8 cellular contexts compared by ENCODE assay signal in the genomic region with DNA sequence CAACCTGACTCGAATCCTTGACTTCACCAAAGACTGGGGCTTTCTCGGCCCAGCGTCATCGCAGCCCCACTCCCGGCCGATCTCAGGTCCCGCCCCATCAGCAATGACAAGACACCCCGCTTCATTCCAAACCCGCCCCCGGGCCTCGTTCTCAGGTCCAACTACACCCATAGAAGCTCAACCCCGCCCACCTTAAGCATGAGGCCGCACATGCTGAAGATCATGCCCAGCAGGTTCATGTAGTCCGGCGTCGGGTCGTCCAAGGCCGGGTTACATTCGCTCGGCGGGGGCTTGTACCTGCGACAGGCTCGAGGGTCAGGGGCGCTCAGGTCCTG. TPM values are rescaled to one million over a fixed set of nuclear protein-coding genes. Genes with fewer than 3 reads are reported as not detected.
DNase-seq lines count a peak whose midpoint lies in the region; ATAC-seq, FAIRE-seq and TF ChIP-seq lines count a peak whose summit lies in the region.

No MANE protein-coding gene starts in this region.

- no peaks in the 10 kb centered on the region for H3K27me3 ChIP-seq in bronchial epithelial cell (ENCODE audit: control insufficient read depth, insufficient read depth, low read length)
- H3K27me3 ChIP-seq in kidney epithelial cell (ENCODE audit: control insufficient read depth, insufficient read depth, low read length), result no peaks in the 10 kb centered on the region

- peaks cover 9% of the 10 kb centered on the region for H3K36me3 ChIP-seq in bronchial epithelial cell (ENCODE audit: control insufficient read depth, insufficient read depth, low read length)
- H3K36me3 ChIP-seq in kidney epithelial cell (ENCODE audit: control insufficient read depth, insufficient read depth, low read length), result peaks cover 2% of the 10 kb centered on the region

- DNase-seq in AG08396 (ENCODE audit: low spot score), result peak; percentile 68
- peak; percentile 51 for DNase-seq in bronchial epithelial cell (ENCODE audit: low read depth)
- DNase-seq in kidney epithelial cell (ENCODE audit: low read depth), result no peak
- DNase-seq in stimulated activated CD4-positive, alpha-beta T cell treated with anti-CD3 and anti-CD28 coated beads, Interleukin-15, amount 100 ng/mL, for 1 hour (ENCODE audit: low read depth in 1 of 2, low spot score in 1 of 2), result peak; percentile 29 to 49
- DNase-seq in superior temporal gyrus (ENCODE audit: extremely low spot score), result no peak

- ATAC-seq in HG03354 (IDR thresholded peaks at IDR 0.05; ENCODE audit: poor library complexity, severe bottlenecking, unreplicated experiment) (peak; percentile 11), HG03045 (IDR thresholded peaks at IDR 0.05; ENCODE audit: unreplicated experiment) (no peak)

- no peak for FAIRE-seq in bronchial epithelial cell (lab: Jason Lieb, UNC)

- TF ChIP-seq CTCF in WI38 (IDR thresholded peaks at IDR 0.05; ENCODE audit: low read depth, low read length), result no peak
- no peak for TF ChIP-seq CTCF in bronchial epithelial cell (IDR thresholded peaks at IDR 0.05; ENCODE audit: insufficient read depth, low read length, severe bottlenecking)
- no peak for TF ChIP-seq CTCF in kidney epithelial cell (IDR thresholded peaks at IDR 0.05; ENCODE audit: insufficient read depth, low read length, poor library complexity, severe bottlenecking)

- H3K4me3 ChIP-seq in WI38 (ENCODE audit: low read depth, low read length), result peak overlapping the region; percentile 95
- peak overlapping the region; percentile 86 for H3K4me3 ChIP-seq in bronchial epithelial cell (ENCODE audit: low read depth, low read length)
- H3K4me3 ChIP-seq in kidney epithelial cell (ENCODE audit: low read depth, low read length), result peak overlapping the region; percentile 71

RNA-seq across cellular contexts. Expression of a gene that starts 2.3 kb away (rescaled TPM):
- total RNA-seq in bronchial epithelial cell (13.8 and 21.1 TPM in 2 replicates), kidney epithelial cell (15.7 and 16.6 TPM in 2 replicates)

RNA-seq across cellular contexts. Expression of a gene that starts 2.4 kb away (rescaled TPM):
- total RNA-seq in bronchial epithelial cell, result 29.8 and 32.1 TPM in 2 replicates
- 92.8 and 141 TPM in 2 replicates for total RNA-seq in kidney epithelial cell

RNA-seq across cellular contexts. Expression of a gene that starts 12.8 kb away (rescaled TPM):
- total RNA-seq in bronchial epithelial cell (47.4 and 94.5 TPM in 2 replicates), kidney epithelial cell (109 and 127 TPM in 2 replicates)

RNA-seq across cellular contexts. Expression of a gene that starts 18.9 kb away (rescaled TPM):
- total RNA-seq in bronchial epithelial cell (not detected in 2 replicates), kidney epithelial cell (not detected in 2 replicates)

RNA-seq across cellular contexts. Expression of a gene that starts 27.5 kb away (rescaled TPM):
- total RNA-seq in bronchial epithelial cell (5.4 and 6.1 TPM in 2 replicates), kidney epithelial cell (19.0 and 20.7 TPM in 2 replicates)

Comparison
In these comparisons a context has a peak if more than half of its experiments do, and no peak if none do; other contexts are left out.
1. DNase-seq: peak in AG08396 (single experiment), bronchial epithelial cell (single experiment) and stimulated activated CD4-positive, alpha-beta T cell treated with anti-CD3 and anti-CD28 coated beads, Interleukin-15, amount 100 ng/mL, for 1 hour (2 of 2); none in kidney epithelial cell (single experiment) and superior temporal gyrus (single experiment).
2. Peak in every context shown above with its lines, with median percentiles within 50 percentile points of each other: H3K4me3 ChIP-seq.